Comparison of ENCODE assay signal across 14 cellular contexts in genomic region chr20:61500791-61501321, GRCh38.
DNase-seq lines count a peak whose midpoint lies in the region; ATAC-seq and TF ChIP-seq lines count a peak whose summit lies in the region.
"Had no signal": no experiment of that assay in that cellular context is flagged by ENCODE, and none has a peak within 500 bp of the region (broad histone marks: within the 10 kb centered on the region; RNA-seq: fewer than 3 reads in every experiment).

No MANE protein-coding gene starts in this region.

- no peaks in the 10 kb centered on the region for H3K9me3 Mint-ChIP-seq in activated CD8-positive, alpha-beta memory T cell treated with anti-CD3 and anti-CD28 coated beads, Interleukin-2, amount 10 ng/mL, durations not matched to agents 7 days and 5 days (ENCODE audit: low read depth)
- peaks cover 3% of the 10 kb centered on the region for H3K9me3 Mint-ChIP-seq in neural crest cell
- H3K9me3 Mint-ChIP-seq: activated T-cell treated with anti-CD3 and anti-CD28 coated beads, Interleukin-2, amount 50 U/mL, for 4 hours; nephron had no signal

- ATAC-seq in activated CD8-positive, alpha-beta memory T cell treated with anti-CD3 and anti-CD28 coated beads, Interleukin-2, amount 10 ng/mL, durations not matched to agents 7 days and 5 days = no peak

- TF ChIP-seq CTCF in neural crest cell (conservative IDR thresholded peaks at IDR 0.05) (no peak), colonic mucosa (IDR thresholded peaks at IDR 0.05) (no peak), MM.1S (IDR thresholded peaks at IDR 0.05; ENCODE audit: low read length) (no peak)

- no peak overlapping the region for H2AFZ ChIP-seq in MM.1S (ENCODE audit: low read length)

- H3K9ac ChIP-seq in colonic mucosa (ENCODE audit: low read depth in 2 of 2, low read length in 2 of 2) = no peak overlapping the region
- no peak overlapping the region for H3K9ac ChIP-seq in MM.1S (ENCODE audit: low read length)

- H3K27me3 Mint-ChIP-seq in activated CD8-positive, alpha-beta memory T cell treated with anti-CD3 and anti-CD28 coated beads, Interleukin-2, amount 10 ng/mL, durations not matched to agents 7 days and 5 days = no peaks in the 10 kb centered on the region
- no peaks in the 10 kb centered on the region for H3K27me3 Mint-ChIP-seq in neural crest cell (ENCODE audit: low read depth)

- CTCF ChIA-PET in activated CD8-positive, alpha-beta memory T cell treated with anti-CD3 and anti-CD28 coated beads, Interleukin-2, amount 10 ng/mL, durations not matched to agents 7 days and 5 days (lab: Charles Lee) = no interaction called here

- H3K36me3 ChIP-seq in colonic mucosa (no peaks in the 10 kb centered on the region), MM.1S (replicated peaks; ENCODE audit: insufficient read depth, low read length) (no peaks in the 10 kb centered on the region)
- H3K36me3 ChIP-seq: uterus had no signal

- H3K4me1 ChIP-seq in colonic mucosa = no peaks in the 10 kb centered on the region
- no peaks in the 10 kb centered on the region for H3K4me1 ChIP-seq in MM.1S (ENCODE audit: low read length)
- H3K4me1 ChIP-seq: uterus had no signal

- peak overlapping the region; percentile 68 for H3K27ac Mint-ChIP-seq in activated CD8-positive, alpha-beta memory T cell treated with anti-CD3 and anti-CD28 coated beads, Interleukin-2, amount 10 ng/mL, durations not matched to agents 7 days and 5 days
- H3K27ac Mint-ChIP-seq in neural crest cell (ENCODE audit: unreplicated experiment) = peak overlapping the region; percentile 24

- no peak overlapping the region for H3K4me2 ChIP-seq in MM.1S (ENCODE audit: low read depth, low read length)

- intact Hi-C loops in colonic mucosa (cut with DNase I) = no loop called here

- H3K4me1 Mint-ChIP-seq in activated CD8-positive, alpha-beta memory T cell treated with anti-CD3 and anti-CD28 coated beads, Interleukin-2, amount 10 ng/mL, durations not matched to agents 7 days and 5 days = no peaks in the 10 kb centered on the region
- peaks cover 40% of the 10 kb centered on the region for H3K4me1 Mint-ChIP-seq in neural crest cell
- H3K4me1 Mint-ChIP-seq: nephron had no signal

- no peak overlapping the region for H3K4me3 Mint-ChIP-seq in activated CD8-positive, alpha-beta memory T cell treated with anti-CD3 and anti-CD28 coated beads, Interleukin-2, amount 10 ng/mL, durations not matched to agents 7 days and 5 days
- H3K4me3 Mint-ChIP-seq in neural crest cell = no peak overlapping the region
- H3K4me3 Mint-ChIP-seq: activated T-cell treated with anti-CD3 and anti-CD28 coated beads, Interleukin-2, amount 50 U/mL, for 4 hours; nephron had no signal

- no peak for DNase-seq in activated CD8-positive, alpha-beta memory T cell treated with anti-CD3 and anti-CD28 coated beads, Interleukin-2, amount 10 ng/mL, durations not matched to agents 7 days and 5 days
- DNase-seq in activated CD8-positive, alpha-beta memory T cell treated with anti-CD3 and anti-CD28 coated beads for 24 hours = no peak
- peak; percentile 29 for DNase-seq in NCI-H2227 (lab: John Stamatoyannopoulos, UW; ENCODE audit: unreplicated experiment)
- peak in 38 of 61 donors; percentile 12 to 73 (median 37) for DNase-seq in caudate nucleus (lab: John Stamatoyannopoulos, UW)
- DNase-seq in neural crest cell (ENCODE audit: low read depth, low spot score) = no peak
- no peak for DNase-seq in colonic mucosa
- DNase-seq in MM.1S = no peak
- no peak for DNase-seq in MV-4-11 (lab: John Stamatoyannopoulos, UW)
- DNase-seq: ACHN; activated T-cell treated with anti-CD3 and anti-CD28 coated beads, Interleukin-2, amount 50 U/mL, for 4 hours; NCI-H446 treated with DMSO at 0.1 percent for 48 hours; small intestine; uterus had no signal

- no peak overlapping the region for H3K4me3 ChIP-seq in colonic mucosa
- no peak overlapping the region for H3K4me3 ChIP-seq in MM.1S (ENCODE audit: low read length)
- H3K4me3 ChIP-seq: uterus had no signal

- H3K9me2 ChIP-seq in MM.1S (replicated peaks; ENCODE audit: insufficient read depth, low read length) = no peaks in the 10 kb centered on the region

- H3K27me3 ChIP-seq in colonic mucosa (no peaks in the 10 kb centered on the region), MM.1S (replicated peaks; ENCODE audit: insufficient read depth, low read length) (peaks cover 70% of the 10 kb centered on the region)
- H3K27me3 ChIP-seq: uterus had no signal

- no peaks in the 10 kb centered on the region for H3K79me2 ChIP-seq in MM.1S (ENCODE audit: low read length)

- H3K27ac ChIP-seq in caudate nucleus (ENCODE audit: low read depth, low read length) (peak overlapping the region; percentile 69), colonic mucosa (no peak overlapping the region), MM.1S (ENCODE audit: low read length) (no peak overlapping the region)
- H3K27ac ChIP-seq: uterus had no signal

- H3F3A ChIP-seq in MM.1S (ENCODE audit: insufficient read depth, low read length) = no peaks in the 10 kb centered on the region

- H3K36me3 Mint-ChIP-seq in activated CD8-positive, alpha-beta memory T cell treated with anti-CD3 and anti-CD28 coated beads, Interleukin-2, amount 10 ng/mL, durations not matched to agents 7 days and 5 days = no peaks in the 10 kb centered on the region
- peaks cover 11% of the 10 kb centered on the region for H3K36me3 Mint-ChIP-seq in neural crest cell (ENCODE audit: low read depth)

- H4K20me1 ChIP-seq in MM.1S (ENCODE audit: insufficient read depth, low read length) = no peaks in the 10 kb centered on the region

- H3K9me3 ChIP-seq in colonic mucosa (no peaks in the 10 kb centered on the region), MM.1S (replicated peaks; ENCODE audit: insufficient read depth, low read length) (no peaks in the 10 kb centered on the region)
- H3K9me3 ChIP-seq: uterus had no signal

Comparison
In these comparisons a context has a peak if more than half of its experiments do, and no peak if none do; other contexts are left out.
1. DNase-seq: peak in NCI-H2227 (single experiment) and caudate nucleus (38 of 61); none in activated CD8-positive, alpha-beta memory T cell treated with anti-CD3 and anti-CD28 coated beads, Interleukin-2, amount 10 ng/mL, durations not matched to agents 7 days and 5 days (single experiment), activated CD8-positive, alpha-beta memory T cell treated with anti-CD3 and anti-CD28 coated beads for 24 hours (single experiment), neural crest cell (single experiment), colonic mucosa (single experiment), MM.1S (single experiment) and MV-4-11 (single experiment).